Comparison of ENCODE assay signal across 15 cellular contexts in genomic region chr14:100434911-100435455, GRCh38. TPM values are rescaled to one million over a fixed set of nuclear protein-coding genes. Genes with fewer than 3 reads are reported as not detected.
A peak's percentile ranks its signal among the peaks of the same experiment; 100 is the strongest.
DNase-seq lines count a peak whose midpoint lies in the region; ATAC-seq and TF ChIP-seq lines count a peak whose summit lies in the region.
"Had no signal": no experiment of that assay in that cellular context is flagged by ENCODE, and none has a peak within 500 bp of the region (broad histone marks: within the 10 kb centered on the region; RNA-seq: fewer than 3 reads in every experiment).

No MANE protein-coding gene starts in this region.

- no peak for TF ChIP-seq POLR2A in sigmoid colon (IDR thresholded peaks at IDR 0.05)

- intact Hi-C loops in sigmoid colon (cut with DNase I), result no loop called here
- intact Hi-C loops in CD4-positive, alpha-beta T cell (cut with DNase I, micrococcal nuclease), result no loop called here

- H3K27ac Mint-ChIP-seq in CD4-positive, alpha-beta T cell, result no peak overlapping the region

- H3K9me3 ChIP-seq in ectodermal cell (ENCODE audit: control insufficient read depth, low read length) (no peaks in the 10 kb centered on the region), sigmoid colon (no peaks in the 10 kb centered on the region)
- H3K9me3 ChIP-seq in CD4-positive, alpha-beta T cell (ENCODE audit: control insufficient read depth, low read length), result no peaks in the 10 kb centered on the region
- H3K9me3 ChIP-seq: HAP-1, SK-N-SH had no signal

- TF ChIP-seq CTCF in sigmoid colon (IDR thresholded peaks at IDR 0.05) (no peak), foreskin keratinocyte (conservative IDR thresholded peaks at IDR 0.05) (no peak)
- TF ChIP-seq CTCF in CD4-positive, alpha-beta T cell (IDR thresholded peaks at IDR 0.05), result no peak

- CTCF ChIA-PET in CD4-positive, alpha-beta T cell (lab: Charles Lee), result no interaction called here

- H3K27me3 Mint-ChIP-seq in CD4-positive, alpha-beta T cell, result no peaks in the 10 kb centered on the region
- H3K27me3 Mint-ChIP-seq: CD8-positive, alpha-beta memory T cell had no signal

- no peak for ATAC-seq in foreskin keratinocyte
- no peak for ATAC-seq in CD4-positive, alpha-beta T cell (ENCODE audit: poor library complexity)
- ATAC-seq: Right ventricle myocardium inferior had no signal

- H3K27ac ChIP-seq in ectodermal cell (ENCODE audit: insufficient read depth, low read depth, low read length, poor library complexity, severe bottlenecking) (peak overlapping the region; percentile 17), sigmoid colon (no peak overlapping the region), foreskin keratinocyte (no peak overlapping the region)
- no peak overlapping the region for H3K27ac ChIP-seq in CD4-positive, alpha-beta T cell (ENCODE audit: low read depth, low read length)

- WGBS in ectodermal cell, 2 experiments, result 84 to 89% methylated on average over 6 of the region's 6 CpGs
- 91 to 95% methylated on average over 6 of the region's 6 CpGs for WGBS in sigmoid colon, 2 donors

- no peaks in the 10 kb centered on the region for H3K36me3 ChIP-seq in ectodermal cell (ENCODE audit: control insufficient read depth, insufficient read depth, low read length)
- H3K36me3 ChIP-seq in sigmoid colon, result no peaks in the 10 kb centered on the region
- H3K36me3 ChIP-seq: HAP-1 had no signal

- H3K4me1 Mint-ChIP-seq in CD4-positive, alpha-beta T cell (ENCODE audit: low read depth), result peaks cover 13% of the 10 kb centered on the region

- DNase-seq in EL (peak; percentile 62), M059J (ENCODE audit: low read depth) (peak; percentile 66), sigmoid colon (peak; percentile 19), NCI-H2081 treated with DMSO at 0.1 percent for 48 hours (lab: John Stamatoyannopoulos, UW) (no peak), foreskin keratinocyte (no peak), NCI-H510A (lab: John Stamatoyannopoulos, UW) (no peak)
- no peak for DNase-seq in CD4-positive, alpha-beta T cell
- DNase-seq: CD8-positive, alpha-beta memory T cell; NCI-H146; NCI-H2107; NCI-H774; SK-N-SH had no signal

- H3K4me1 ChIP-seq in ectodermal cell (ENCODE audit: control insufficient read depth, insufficient read depth, low read length), result peaks cover 8% of the 10 kb centered on the region
- peaks cover 0 to 13% (median 9%) of the 10 kb centered on the region in 4 donors for H3K4me1 ChIP-seq in sigmoid colon
- peaks cover 6% of the 10 kb centered on the region for H3K4me1 ChIP-seq in foreskin keratinocyte

- H3K27me3 ChIP-seq in ectodermal cell (ENCODE audit: control insufficient read depth, insufficient read depth, low read length, poor library complexity, severe bottlenecking) (no peaks in the 10 kb centered on the region), sigmoid colon (no peaks in the 10 kb centered on the region), foreskin keratinocyte (no peaks in the 10 kb centered on the region)
- no peaks in the 10 kb centered on the region for H3K27me3 ChIP-seq in CD4-positive, alpha-beta T cell (ENCODE audit: control insufficient read depth, insufficient read depth, low read length)

- H3K4me3 ChIP-seq in ectodermal cell (ENCODE audit: insufficient read depth, low read depth, low read length) (no peak overlapping the region), sigmoid colon (no peak overlapping the region)
- H3K4me3 ChIP-seq: HAP-1 had no signal

- no peak overlapping the region for H3K4me3 Mint-ChIP-seq in CD4-positive, alpha-beta T cell
- H3K4me3 Mint-ChIP-seq: CD8-positive, alpha-beta memory T cell had no signal

- H3K36me3 Mint-ChIP-seq in CD4-positive, alpha-beta T cell (ENCODE audit: low read depth), result no peaks in the 10 kb centered on the region
- H3K36me3 Mint-ChIP-seq: CD8-positive, alpha-beta memory T cell had no signal

- H3K9me3 Mint-ChIP-seq in CD4-positive, alpha-beta T cell, result no peaks in the 10 kb centered on the region
- H3K9me3 Mint-ChIP-seq: CD8-positive, alpha-beta memory T cell had no signal

- POLR2A ChIA-PET in CD4-positive, alpha-beta T cell (lab: Charles Lee), result no interaction called here

- no peak for TF ChIP-seq EP300 in sigmoid colon (IDR thresholded peaks at IDR 0.05)

RNA-seq across cellular contexts. Expression of gene WDR25, which starts 58.7 kb away (rescaled TPM):
- total RNA-seq in M059J (2014; rRNA removed; shearing (Covaris generic)), result 22.4 and 22.8 TPM in 2 replicates
- 8.1 TPM for polyA plus RNA-seq in ectodermal cell (2013, experiment 1 of 4)
- 9.0 TPM for polyA plus RNA-seq in ectodermal cell (2013, experiment 2 of 4)
- 7.5 TPM for polyA plus RNA-seq in ectodermal cell (2013, experiment 3 of 4)
- 6.8 TPM for polyA plus RNA-seq in ectodermal cell (2013, experiment 4 of 4)
- total RNA-seq in sigmoid colon (10 to 100 TPM in 3 of 4 donors, 1 to 10 TPM in 1; 8.7 to 21.0 (median 11.5) TPM), foreskin keratinocyte (7.0 and 7.6 TPM in 2 replicates)
- polyA plus RNA-seq in sigmoid colon (1 to 10 TPM; 6.9 to 9.6 (median 7.3) TPM), foreskin keratinocyte (6.2 and 6.4 TPM in 2 replicates)
- total RNA-seq in CD4-positive, alpha-beta T cell, result 1 to 10 TPM; 2.0 to 2.4 TPM

Comparison
In these comparisons a context has a peak if more than half of its experiments do, and no peak if none do; other contexts are left out.
1. DNase-seq: peak in EL (single experiment), M059J (single experiment) and sigmoid colon (single experiment); none in NCI-H2081 treated with DMSO at 0.1 percent for 48 hours (single experiment), foreskin keratinocyte (0 of 2), CD4-positive, alpha-beta T cell (0 of 10) and NCI-H510A (single experiment).